8 cellular contexts compared by ENCODE assay signal in the genomic region with DNA sequence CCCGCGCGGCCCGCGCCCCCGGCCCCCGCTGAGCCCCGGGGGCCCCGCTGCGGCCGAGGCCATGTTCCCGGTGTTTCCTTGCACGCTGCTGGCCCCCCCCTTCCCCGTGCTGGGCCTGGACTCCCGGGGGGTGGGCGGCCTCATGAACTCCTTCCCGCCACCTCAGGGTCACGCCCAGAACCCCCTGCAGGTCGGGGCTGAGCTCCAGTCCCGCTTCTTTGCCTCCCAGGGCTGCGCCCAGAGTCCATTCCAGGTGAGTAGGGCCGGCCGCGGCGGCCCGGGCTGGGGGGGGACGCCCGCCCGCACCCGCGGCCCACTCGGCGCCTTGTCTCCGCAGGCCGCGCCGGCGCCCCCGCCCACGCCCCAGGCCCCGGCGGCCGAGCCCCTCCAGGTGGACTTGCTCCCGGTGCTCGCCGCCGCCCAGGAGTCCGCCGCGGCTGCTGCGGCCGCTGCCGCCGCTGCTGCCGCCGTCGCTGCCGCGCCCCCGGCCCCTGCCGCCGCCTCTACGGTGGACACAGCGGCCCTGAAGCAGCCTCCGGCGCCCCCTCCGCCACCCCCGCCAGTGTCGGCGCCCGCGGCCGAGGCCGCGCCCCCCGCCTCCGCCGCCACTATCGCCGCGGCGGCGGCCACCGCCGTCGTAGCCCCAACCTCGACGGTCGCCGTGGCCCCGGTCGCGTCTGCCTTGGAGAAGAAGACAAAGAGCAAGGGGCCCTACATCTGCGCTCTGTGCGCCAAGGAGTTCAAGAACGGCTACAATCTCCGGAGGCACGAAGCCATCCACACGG. TPM values are rescaled to one million over a fixed set of nuclear protein-coding genes. Genes with fewer than 3 reads are reported as not detected.
DNase-seq lines count a peak whose midpoint lies in the region; ATAC-seq, FAIRE-seq and TF ChIP-seq lines count a peak whose summit lies in the region.

No MANE protein-coding gene starts in this region.

- no TSS peak for BruUV-seq in GM12878 (replicated peaks; lab: Mats Ljungman, UMichigan)

- CTCF ChIA-PET in GM12878 (lab: Yijun Ruan, JAX) = interaction anchor here (0.9 to 2.5 kb wide), 11 partner anchors 9 to 169 kb away, joined by 3 to 31 read pairs (median 6); a partner anchor contains a TSS

- no peak for FAIRE-seq in GM12878 (lab: Jason Lieb, UNC)

- peak overlapping the region; percentile 85 for H3K9ac ChIP-seq in GM12878 (ENCODE audit: control insufficient read depth, insufficient read depth, low read length)

- TF ChIP-seq EP300 in GM12878 (IDR thresholded peaks at IDR 0.05; ENCODE audit: borderline replicate concordance in 1 of 2, control insufficient read depth in 1 of 2, low read depth in 2 of 2, low read length in 2 of 2) = no peak

- H3K36me3 ChIP-seq in GM12878 (ENCODE audit: control insufficient read depth in 2 of 2, insufficient read depth in 2 of 2, low read length in 1 of 2) = peaks cover 16 to 18% of the 10 kb centered on the region in 2 experiments

- H3K27ac ChIP-seq in GM12878 (ENCODE audit: control insufficient read depth, insufficient read depth) = peak overlapping the region; percentile 86

- H3K9me3 ChIP-seq in GM12878 (replicated peaks; ENCODE audit: control insufficient read depth, insufficient read depth, low read length) = no peaks in the 10 kb centered on the region

- RAD21 ChIA-PET in GM12878 (lab: Charles Lee; ENCODE audit: unreplicated experiment) = interaction anchor here (0.6 to 2.4 kb wide), 11 partner anchors 10 to 225 kb away, joined by 3 to 31 read pairs (median 6); a partner anchor contains a TSS

- peak; percentile 76 for TF ChIP-seq POLR2A in GM12878 (IDR thresholded peaks at IDR 0.05; ENCODE audit: low read depth, low read length)

- H2AFZ ChIP-seq in GM12878 (ENCODE audit: control insufficient read depth, low read depth, low read length) = no peak overlapping the region

- H3K4me3 ChIP-seq in GM12878 = peak overlapping the region; percentile 90

- POLR2A ChIA-PET in GM12878 (lab: Charles Lee) = interaction anchor here (0.6 to 4.0 kb wide), 7 partner anchors 9 to 953 kb away, joined by 6 to 40 read pairs (median 9); a partner anchor contains a TSS

- H3K4me1 ChIP-seq in GM12878 (ENCODE audit: control insufficient read depth, insufficient read depth, low read length) = peaks cover 31% of the 10 kb centered on the region

- in situ Hi-C loops in KBM-7 (cut with MboI; ENCODE audit: low pct_unique_long_range_greater_than_20kb, low sequenced_read_pairs) = no loop called here
- in situ Hi-C loops in GM12878 (cut with MboI) = no loop called here
- in situ Hi-C loops in GM13976 (cut with MboI; ENCODE audit: low sequenced_read_pairs, unreplicated experiment) = no loop called here

- peak; percentile 23 for DNase-seq in GF-D8 (lab: John Stamatoyannopoulos, UW)
- DNase-seq in KBM-7 = peak; percentile 66
- peak; percentile 77 for DNase-seq in SK-N-DZ (ENCODE audit: low spot score)
- no peak for DNase-seq in GM12878 (ENCODE audit: low read depth, low spot score)
- DNase-seq in kidney glomerular epithelial cell (lab: John Stamatoyannopoulos, UW) = peak; percentile 50
- peak in 2 of 3 donors; percentile 57 to 62 for DNase-seq in stimulated activated CD4-positive, alpha-beta T cell treated with anti-CD3 and anti-CD28 coated beads, TNF-alpha, amount 100 ng/mL, for 48 hours (ENCODE audit: low read depth in 3 of 3)
- no peak for DNase-seq in GM13976 (ENCODE audit: low spot score)
- no peak for DNase-seq in globus pallidus (ENCODE audit: low spot score)

- no peaks in the 10 kb centered on the region for H4K20me1 ChIP-seq in GM12878 (ENCODE audit: control insufficient read depth, insufficient read depth)

- no peaks in the 10 kb centered on the region for H3K27me3 ChIP-seq in GM12878 (replicated peaks in 1 of 2; ENCODE audit: control insufficient read depth in 2 of 2, insufficient read depth in 2 of 2, low read length in 1 of 2)

- ATAC-seq in GM12878 = no peak

- SMC1A ChIA-PET in GM12878 (lab: Charles Lee; ENCODE audit: uncharacterized antibody, unreplicated experiment) = interaction anchor here (1.2 to 2.9 kb wide), 5 partner anchors 10 to 52 kb away, joined by 3 to 17 read pairs (median 7); a partner anchor contains a TSS

- peaks cover 32% of the 10 kb centered on the region for H3K79me2 ChIP-seq in GM12878 (ENCODE audit: control insufficient read depth, insufficient read depth, low read length)

- under 1% methylated on average over 53 of the region's 99 CpGs for WGBS in GM12878 (ENCODE audit: insufficient coverage, insufficient replicate concordance, low lambda C conversion rate, missing lambda C conversion rate)

- no peak for TF ChIP-seq CTCF in GM12878 (IDR thresholded peaks at IDR 0.05 in 2 of 3, conservative IDR thresholded peaks at IDR 0.05 in 1 of 3; ENCODE audit: control insufficient read depth in 2 of 3, extremely low read depth in 1 of 3, insufficient read depth in 1 of 3, low read depth in 3 of 3, low read length in 3 of 3)
- TF ChIP-seq CTCF in GM13976 (IDR thresholded peaks at IDR 0.05; ENCODE audit: borderline replicate concordance, control extremely low read depth, extremely low read depth, insufficient read depth, missing control alignments) = no peak

- H3K4me2 ChIP-seq in GM12878 (ENCODE audit: control insufficient read depth, insufficient read depth) = peak overlapping the region; percentile 96

- intact Hi-C loops in GM12878 (cut with micrococcal nuclease; ENCODE audit: unreplicated experiment) = loop anchor here (5.0 kb wide), 1 partner anchor 105 kb away; no protein-coding TSS in a partner anchor

- TF ChIP-seq RAD21 in GM12878 (IDR thresholded peaks at IDR 0.05; ENCODE audit: insufficient read depth, low read depth, low read length) = no peak

RNA-seq across cellular contexts. Expression of a gene that starts 0.5 kb away (rescaled TPM):
- 364 and 496 TPM in 2 replicates for polyA plus RNA-seq in SK-N-DZ (2014; cell fraction: cytosol; rRNA removed)
- 262 and 344 TPM in 2 replicates for polyA plus RNA-seq in SK-N-DZ (2014; cell fraction: nucleus; rRNA removed)
- 33.0 and 41.7 TPM in 2 replicates for total RNA-seq in GM12878 (2013; cell fraction: nucleolus; rRNA removed)
- total RNA-seq in GM12878 (2014; rRNA removed) (184 and 202 TPM in 2 replicates), GM12878 (2014; rRNA removed; fragmentation: Illumina TruSeq; extraction: Trizol) (142 and 158 TPM in 2 replicates), GM12878 (2021) (305 and 309 TPM in 2 replicates)
- polyA plus RNA-seq in GM12878 (2011; ENCODE audit: low read depth) = 63.0 TPM
- polyA plus RNA-seq in GM12878 (2011; rRNA removed) (57.5 and 100 TPM in 2 replicates), GM12878 (2014; fragmentation: Illumina TruSeq; extraction: Trizol) (105 and 184 TPM in 2 replicates), GM12878 (2014; fragmentation: Nextera tagmentation; extraction: Ambion mirVana) (10 to 100 TPM; 23.9 to 31.4 TPM), GM12878 (2014; rRNA removed) (132 and 171 TPM in 2 replicates), GM12878 (2016; fragmentation: Nextera tagmentation; extraction: Ambion mirVana) (10 to 100 TPM; 45.1 to 48.9 TPM)
- 148 and 190 TPM in 2 replicates for polyA plus RNA-seq in GM12878 (2011; cell fraction: cytosol; rRNA removed)
- 285 and 333 TPM in 2 replicates for polyA plus RNA-seq in GM12878 (2011; cell fraction: nucleus; rRNA removed)
- polyA plus RNA-seq in GM12878 (2012) = 205 and 242 TPM in 2 replicates
- 250 and 328 TPM in 2 replicates for polyA minus RNA-seq in GM12878 (2011; rRNA and poly(A)+ RNA removed)
- 158 and 164 TPM in 2 replicates for polyA minus RNA-seq in GM12878 (2011; cell fraction: cytosol; rRNA and poly(A)+ RNA removed)
- polyA minus RNA-seq in GM12878 (2011; cell fraction: nucleus; rRNA and poly(A)+ RNA removed) = 42.4 and 67.7 TPM in 2 replicates

RNA-seq across cellular contexts. Expression of a gene that starts 5.2 kb away (rescaled TPM):
- 29.9 and 41.5 TPM in 2 replicates for polyA plus RNA-seq in SK-N-DZ (2014; cell fraction: cytosol; rRNA removed)
- polyA plus RNA-seq in SK-N-DZ (2014; cell fraction: nucleus; rRNA removed) = 231 and 327 TPM in 2 replicates
- total RNA-seq in GM12878 (2013; cell fraction: nucleolus; rRNA removed) = 3.0 and 3.8 TPM in 2 replicates
- total RNA-seq in GM12878 (2014; rRNA removed) (not detected in 2 replicates), GM12878 (2014; rRNA removed; fragmentation: Illumina TruSeq; extraction: Trizol) (0.09 TPM in 1 of 2 replicates, not detected in the other), GM12878 (2021) (0.35 and 0.49 TPM in 2 replicates)
- 0.13 TPM for polyA plus RNA-seq in GM12878 (2011; ENCODE audit: low read depth)
- polyA plus RNA-seq in GM12878 (2011; rRNA removed) (0.10 and 0.12 TPM in 2 replicates), GM12878 (2014; fragmentation: Illumina TruSeq; extraction: Trizol) (0.16 TPM in 1 of 2 replicates, not detected in the other), GM12878 (2014; fragmentation: Nextera tagmentation; extraction: Ambion mirVana) (not detected), GM12878 (2014; rRNA removed) (0.12 and 0.22 TPM in 2 replicates), GM12878 (2016; fragmentation: Nextera tagmentation; extraction: Ambion mirVana) (under 1 TPM; 0.08 to 0.11 TPM)
- 0.12 and 0.13 TPM in 2 replicates for polyA plus RNA-seq in GM12878 (2011; cell fraction: cytosol; rRNA removed)
- polyA plus RNA-seq in GM12878 (2011; cell fraction: nucleus; rRNA removed) = 3.2 and 3.5 TPM in 2 replicates
- polyA plus RNA-seq in GM12878 (2012) = 0.63 and 0.68 TPM in 2 replicates
- polyA minus RNA-seq in GM12878 (2011; rRNA and poly(A)+ RNA removed) = 0.07 and 0.46 TPM in 2 replicates
- polyA minus RNA-seq in GM12878 (2011; cell fraction: cytosol; rRNA and poly(A)+ RNA removed) = not detected in 2 replicates
- polyA minus RNA-seq in GM12878 (2011; cell fraction: nucleus; rRNA and poly(A)+ RNA removed) = 0.48 and 1.1 TPM in 2 replicates

RNA-seq across cellular contexts. Expression of a gene that starts 9.1 kb away (rescaled TPM):
- polyA plus RNA-seq in SK-N-DZ (2014; cell fraction: cytosol; rRNA removed) = 57.6 and 71.0 TPM in 2 replicates
- polyA plus RNA-seq in SK-N-DZ (2014; cell fraction: nucleus; rRNA removed) = 426 and 537 TPM in 2 replicates
- 18.3 and 23.4 TPM in 2 replicates for total RNA-seq in GM12878 (2013; cell fraction: nucleolus; rRNA removed)
- total RNA-seq in GM12878 (2014; rRNA removed) = 31.5 and 33.4 TPM in 2 replicates
- 15.0 and 19.6 TPM in 2 replicates for total RNA-seq in GM12878 (2014; rRNA removed; fragmentation: Illumina TruSeq; extraction: Trizol)
- total RNA-seq in GM12878 (2021) = 26.5 and 27.2 TPM in 2 replicates
- 8.9 TPM for polyA plus RNA-seq in GM12878 (2011; ENCODE audit: low read depth)
- 14.9 and 16.0 TPM in 2 replicates for polyA plus RNA-seq in GM12878 (2011; rRNA removed)
- polyA plus RNA-seq in GM12878 (2011; cell fraction: cytosol; rRNA removed) = 20.7 and 21.3 TPM in 2 replicates
- 10.5 and 13.7 TPM in 2 replicates for polyA plus RNA-seq in GM12878 (2011; cell fraction: nucleus; rRNA removed)
- polyA plus RNA-seq in GM12878 (2012) = 19.7 and 20.0 TPM in 2 replicates
- polyA plus RNA-seq in GM12878 (2014; fragmentation: Illumina TruSeq; extraction: Trizol) = 4.4 and 11.5 TPM in 2 replicates
- polyA plus RNA-seq in GM12878 (2014; fragmentation: Nextera tagmentation; extraction: Ambion mirVana) = 1 to 10 TPM; 1.1 to 5.5 TPM
- polyA plus RNA-seq in GM12878 (2014; rRNA removed) = 29.6 and 34.5 TPM in 2 replicates
- 10 to 100 TPM; 44.6 to 57.7 TPM for polyA plus RNA-seq in GM12878 (2016; fragmentation: Nextera tagmentation; extraction: Ambion mirVana)
- polyA minus RNA-seq in GM12878 (2011; rRNA and poly(A)+ RNA removed) = 2.5 and 5.9 TPM in 2 replicates
- polyA minus RNA-seq in GM12878 (2011; cell fraction: cytosol; rRNA and poly(A)+ RNA removed) = 5.0 and 8.2 TPM in 2 replicates
- 6.3 and 9.0 TPM in 2 replicates for polyA minus RNA-seq in GM12878 (2011; cell fraction: nucleus; rRNA and poly(A)+ RNA removed)

RNA-seq across cellular contexts. Expression of a gene that starts 13.4 kb away (rescaled TPM):
- 24.3 and 39.4 TPM in 2 replicates for polyA plus RNA-seq in SK-N-DZ (2014; cell fraction: cytosol; rRNA removed)
- polyA plus RNA-seq in SK-N-DZ (2014; cell fraction: nucleus; rRNA removed) = 10.1 and 22.7 TPM in 2 replicates
- 84.4 and 84.6 TPM in 2 replicates for total RNA-seq in GM12878 (2013; cell fraction: nucleolus; rRNA removed)
- total RNA-seq in GM12878 (2014; rRNA removed) (60.2 and 67.9 TPM in 2 replicates), GM12878 (2014; rRNA removed; fragmentation: Illumina TruSeq; extraction: Trizol) (28.1 and 28.9 TPM in 2 replicates), GM12878 (2021) (62.5 and 62.7 TPM in 2 replicates)
- polyA plus RNA-seq in GM12878 (2011; ENCODE audit: low read depth) = 32.9 TPM
- polyA plus RNA-seq in GM12878 (2011; rRNA removed) (26.8 and 74.2 TPM in 2 replicates), GM12878 (2014; fragmentation: Illumina TruSeq; extraction: Trizol) (18.5 and 37.3 TPM in 2 replicates), GM12878 (2014; fragmentation: Nextera tagmentation; extraction: Ambion mirVana) (1 to 10 TPM in 1 of 2 experiments, under 1 TPM in 1; 0.98 to 1.2 TPM), GM12878 (2014; rRNA removed) (46.7 and 56.9 TPM in 2 replicates), GM12878 (2016; fragmentation: Nextera tagmentation; extraction: Ambion mirVana) (10 to 100 TPM; 63.5 to 64.6 TPM)
- 59.9 and 79.0 TPM in 2 replicates for polyA plus RNA-seq in GM12878 (2011; cell fraction: cytosol; rRNA removed)
- polyA plus RNA-seq in GM12878 (2011; cell fraction: nucleus; rRNA removed) = 152 and 155 TPM in 2 replicates
- polyA plus RNA-seq in GM12878 (2012) = 54.3 and 57.3 TPM in 2 replicates
- polyA minus RNA-seq in GM12878 (2011; rRNA and poly(A)+ RNA removed) = 183 and 191 TPM in 2 replicates
- 59.3 and 71.4 TPM in 2 replicates for polyA minus RNA-seq in GM12878 (2011; cell fraction: cytosol; rRNA and poly(A)+ RNA removed)
- polyA minus RNA-seq in GM12878 (2011; cell fraction: nucleus; rRNA and poly(A)+ RNA removed) = 47.4 and 71.8 TPM in 2 replicates

RNA-seq across cellular contexts. Expression of a gene that starts 16.3 kb away (rescaled TPM):
- polyA plus RNA-seq in SK-N-DZ (2014; cell fraction: cytosol; rRNA removed) = 221 and 246 TPM in 2 replicates
- polyA plus RNA-seq in SK-N-DZ (2014; cell fraction: nucleus; rRNA removed) = 679 and 767 TPM in 2 replicates
- total RNA-seq in GM12878 (2013; cell fraction: nucleolus; rRNA removed) = 88.5 and 96.1 TPM in 2 replicates
- total RNA-seq in GM12878 (2014; rRNA removed) (137 and 143 TPM in 2 replicates), GM12878 (2014; rRNA removed; fragmentation: Illumina TruSeq; extraction: Trizol) (92.6 and 94.3 TPM in 2 replicates), GM12878 (2021) (127 TPM in 2 replicates)
- polyA plus RNA-seq in GM12878 (2011; ENCODE audit: low read depth) = 35.8 TPM
- polyA plus RNA-seq in GM12878 (2011; rRNA removed) (122 and 158 TPM in 2 replicates), GM12878 (2014; fragmentation: Illumina TruSeq; extraction: Trizol) (115 and 116 TPM in 2 replicates), GM12878 (2014; fragmentation: Nextera tagmentation; extraction: Ambion mirVana) (10 to 100 TPM in 1 of 2 experiments, 1 to 10 TPM in 1; 7.6 to 16.9 TPM), GM12878 (2014; rRNA removed) (142 and 143 TPM in 2 replicates), GM12878 (2016; fragmentation: Nextera tagmentation; extraction: Ambion mirVana) (100 to 1,000 TPM; 156 TPM)
- 173 and 186 TPM in 2 replicates for polyA plus RNA-seq in GM12878 (2011; cell fraction: cytosol; rRNA removed)
- polyA plus RNA-seq in GM12878 (2011; cell fraction: nucleus; rRNA removed) = 349 and 382 TPM in 2 replicates
- polyA plus RNA-seq in GM12878 (2012) = 59.1 and 59.2 TPM in 2 replicates
- 174 and 238 TPM in 2 replicates for polyA minus RNA-seq in GM12878 (2011; rRNA and poly(A)+ RNA removed)
- polyA minus RNA-seq in GM12878 (2011; cell fraction: cytosol; rRNA and poly(A)+ RNA removed) = 71.2 and 87.7 TPM in 2 replicates
- polyA minus RNA-seq in GM12878 (2011; cell fraction: nucleus; rRNA and poly(A)+ RNA removed) = 141 and 193 TPM in 2 replicates

Comparison
In these comparisons a context has a peak if more than half of its experiments do, and no peak if none do; other contexts are left out.
1. DNase-seq: peak in GF-D8 (single experiment), KBM-7 (single experiment), SK-N-DZ (single experiment), kidney glomerular epithelial cell (single experiment) and stimulated activated CD4-positive, alpha-beta T cell treated with anti-CD3 and anti-CD28 coated beads, TNF-alpha, amount 100 ng/mL, for 48 hours (2 of 3); none in GM12878 (single experiment), GM13976 (single experiment) and globus pallidus (single experiment).